Comparison of ENCODE assay signal across 15 cellular contexts in genomic region chr17:81236784-81237183, GRCh38. TPM values are rescaled to one million over a fixed set of nuclear protein-coding genes. Genes with fewer than 3 reads are reported as not detected.
DNase-seq lines count a peak whose midpoint lies in the region; ATAC-seq and TF ChIP-seq lines count a peak whose summit lies in the region.
"Had no signal": no experiment of that assay in that cellular context is flagged by ENCODE, and none has a peak within 500 bp of the region (broad histone marks: within the 10 kb centered on the region; RNA-seq: fewer than 3 reads in every experiment).

No MANE protein-coding gene starts in this region.

- H3K27me3 Mint-ChIP-seq in Caco-2 (ENCODE audit: insufficient read depth, unreplicated experiment) (no peaks in the 10 kb centered on the region), progenitor cell of endocrine pancreas (no peaks in the 10 kb centered on the region)
- no peaks in the 10 kb centered on the region for H3K27me3 Mint-ChIP-seq in effector memory CD8-positive, alpha-beta T cell

- no TSS peak for BruUV-seq in Caco-2 (replicated peaks; lab: Mats Ljungman, UMichigan)

- CTCF ChIA-PET in Caco-2 (lab: Charles Lee) = interaction anchor here (0.6 kb wide), 2 partner anchors 105 to 121 kb away, joined by 3 read pairs; no protein-coding TSS in a partner anchor

- H3K36me3 ChIP-seq in Caco-2 (ENCODE audit: control insufficient read depth, insufficient read depth, low read length) (no peaks in the 10 kb centered on the region), Loucy (ENCODE audit: insufficient read depth, low read length) (peaks cover 4% of the 10 kb centered on the region; the same call in 1 of the 2 replicates), esophagus muscularis mucosa (peaks cover 13 to 56% (median 44%) of the 10 kb centered on the region in 4 donors)

- H4K20me1 ChIP-seq in Loucy (ENCODE audit: insufficient read depth, low read length, poor library complexity, severe bottlenecking) = peaks cover 16% of the 10 kb centered on the region

- H3K4me1 ChIP-seq in Caco-2 = peaks cover 31% of the 10 kb centered on the region
- peaks cover 35% of the 10 kb centered on the region for H3K4me1 ChIP-seq in Loucy (ENCODE audit: insufficient read depth, low read length, poor library complexity, severe bottlenecking)
- H3K4me1 ChIP-seq in esophagus muscularis mucosa = peaks cover 18 to 60% (median 48%) of the 10 kb centered on the region in 4 donors

- TF ChIP-seq POLR2A in esophagus muscularis mucosa (IDR thresholded peaks at IDR 0.05; ENCODE audit: low read depth) = no peak

- H3K9me3 Mint-ChIP-seq in Caco-2 (ENCODE audit: unreplicated experiment) = no peaks in the 10 kb centered on the region
- H3K9me3 Mint-ChIP-seq in effector memory CD8-positive, alpha-beta T cell = no peaks in the 10 kb centered on the region
- no peaks in the 10 kb centered on the region for H3K9me3 Mint-ChIP-seq in progenitor cell of endocrine pancreas (ENCODE audit: low read depth)
- H3K9me3 Mint-ChIP-seq: GM23338 had no signal

- H3K79me2 ChIP-seq in Loucy (ENCODE audit: insufficient read depth, low read length) = peaks cover 56% of the 10 kb centered on the region

- no peak overlapping the region for H2AFZ ChIP-seq in Loucy (ENCODE audit: low read length)
- H2AFZ ChIP-seq: GM23338 had no signal

- H3K4me3 Mint-ChIP-seq in Caco-2 (ENCODE audit: unreplicated experiment) = peak overlapping the region; percentile 82
- peak overlapping the region; percentile 79 to 85 for H3K4me3 Mint-ChIP-seq in effector memory CD8-positive, alpha-beta T cell
- peak overlapping the region; percentile 83 for H3K4me3 Mint-ChIP-seq in progenitor cell of endocrine pancreas (ENCODE audit: low read depth)

- no peak overlapping the region for H3K27ac ChIP-seq in esophagus muscularis mucosa (replicated peaks in 1 of 4)
- H3K27ac ChIP-seq: HL-60 had no signal

- no peak overlapping the region for H3K4me3 ChIP-seq in Caco-2 (ENCODE audit: low read depth, low read length)
- H3K4me3 ChIP-seq in Loucy (ENCODE audit: low read length, poor library complexity, severe bottlenecking) = peak overlapping the region; percentile 95
- no peak overlapping the region for H3K4me3 ChIP-seq in esophagus muscularis mucosa
- H3K4me3 ChIP-seq: GM23338 had no signal

- H3K27ac Mint-ChIP-seq in Caco-2 (ENCODE audit: unreplicated experiment) (no peak overlapping the region), progenitor cell of endocrine pancreas (no peak overlapping the region)
- H3K27ac Mint-ChIP-seq in effector memory CD8-positive, alpha-beta T cell = no peak overlapping the region
- H3K27ac Mint-ChIP-seq: GM23338 had no signal

- H3K9me3 ChIP-seq in Caco-2 = no peaks in the 10 kb centered on the region
- H3K9me3 ChIP-seq in Loucy (ENCODE audit: insufficient read depth, low read depth, low read length) = no peaks in the 10 kb centered on the region
- no peaks in the 10 kb centered on the region for H3K9me3 ChIP-seq in esophagus muscularis mucosa

- no peak overlapping the region for H3K9ac ChIP-seq in Loucy (ENCODE audit: low read depth, low read length, poor library complexity, severe bottlenecking)

- peaks cover 13% of the 10 kb centered on the region for H3K4me1 Mint-ChIP-seq in Caco-2 (ENCODE audit: low read depth, unreplicated experiment)
- peaks cover 34 to 43% of the 10 kb centered on the region in 2 donors for H3K4me1 Mint-ChIP-seq in effector memory CD8-positive, alpha-beta T cell (ENCODE audit: low read depth in 2 of 2)
- H3K4me1 Mint-ChIP-seq in progenitor cell of endocrine pancreas (ENCODE audit: low read depth) = peaks cover 12% of the 10 kb centered on the region

- intact Hi-C loops in Caco-2 (cut with micrococcal nuclease; ENCODE audit: unreplicated experiment) = no loop called here
- intact Hi-C loops in esophagus muscularis mucosa (cut with DNase I) = no loop called here

- no peaks in the 10 kb centered on the region for H3F3A ChIP-seq in Loucy (ENCODE audit: low read depth)

- no peak for DNase-seq in Caco-2
- no peak for DNase-seq in effector memory CD8-positive, alpha-beta T cell
- DNase-seq in progenitor cell of endocrine pancreas (ENCODE audit: low spot score, unreplicated experiment) = no peak
- no peak for DNase-seq in kidney tubule cell (ENCODE audit: low spot score)
- DNase-seq in esophagus muscularis mucosa (ENCODE audit: extremely low spot score) = no peak
- DNase-seq: COR-L47, DMS53, KG1, NCI-H1092, NCI-H345, NCI-H526 treated with DMSO at 0.1 percent for 48 hours had no signal

- POLR2A ChIA-PET in Caco-2 (lab: Charles Lee) = no interaction called here

- ATAC-seq in effector memory CD8-positive, alpha-beta T cell (replicated peaks) = no peak
- ATAC-seq in GM19328 (IDR thresholded peaks at IDR 0.05; ENCODE audit: unreplicated experiment) = no peak
- ATAC-seq: GM23338 had no signal

- H3K4me2 ChIP-seq in Loucy (ENCODE audit: low read depth, low read length, poor library complexity, severe bottlenecking) = peak overlapping the region; percentile 92
- H3K4me2 ChIP-seq: GM23338 had no signal

- 86% methylated on average over 11 of the region's 21 CpGs for WGBS in esophagus muscularis mucosa

- TF ChIP-seq EP300 in esophagus muscularis mucosa (IDR thresholded peaks at IDR 0.05) = no peak

- H3K36me3 Mint-ChIP-seq in Caco-2 (ENCODE audit: insufficient read depth, unreplicated experiment) = peaks cover 35% of the 10 kb centered on the region
- peaks cover 37% of the 10 kb centered on the region for H3K36me3 Mint-ChIP-seq in effector memory CD8-positive, alpha-beta T cell (ENCODE audit: insufficient read depth)
- peaks cover 5% of the 10 kb centered on the region for H3K36me3 Mint-ChIP-seq in progenitor cell of endocrine pancreas (ENCODE audit: insufficient read depth)

- TF ChIP-seq CTCF in Caco-2 (IDR thresholded peaks at IDR 0.05; ENCODE audit: insufficient read depth in 1 of 2, low read depth in 1 of 2, low read length in 1 of 2, severe bottlenecking in 1 of 2, unreplicated experiment in 1 of 2) = no peak
- no peak for TF ChIP-seq CTCF in Loucy (conservative IDR thresholded peaks at IDR 0.05; ENCODE audit: low read length)
- TF ChIP-seq CTCF in progenitor cell of endocrine pancreas (IDR thresholded peaks at IDR 0.05; ENCODE audit: unreplicated experiment) = no peak
- TF ChIP-seq CTCF in esophagus muscularis mucosa (IDR thresholded peaks at IDR 0.05) = no peak

- H3K9me2 ChIP-seq in Loucy (replicated peaks; ENCODE audit: low read depth, low read length) = no peaks in the 10 kb centered on the region

- H3K27me3 ChIP-seq in Caco-2 (replicated peaks; ENCODE audit: control insufficient read depth, insufficient read depth, low read length) (no peaks in the 10 kb centered on the region), Loucy (ENCODE audit: insufficient read depth, low read length, poor library complexity, severe bottlenecking) (no peaks in the 10 kb centered on the region), esophagus muscularis mucosa (no peaks in the 10 kb centered on the region)

RNA-seq across cellular contexts. Expression of gene TEPSIN, which starts 2.1 kb away (rescaled TPM):
- 38.7 and 40.3 TPM in 2 replicates for total RNA-seq in Caco-2 (2022)
- total RNA-seq in progenitor cell of endocrine pancreas = 57.4 and 63.2 TPM in 2 replicates
- total RNA-seq in esophagus muscularis mucosa = 10 to 100 TPM; 19.5 to 31.6 (median 23.5) TPM

RNA-seq across cellular contexts. Expression of gene NDUFAF8, which starts 2.3 kb away (rescaled TPM):
- 65.0 and 66.7 TPM in 2 replicates for total RNA-seq in Caco-2 (2022)
- total RNA-seq in progenitor cell of endocrine pancreas = 39.7 and 43.6 TPM in 2 replicates
- total RNA-seq in esophagus muscularis mucosa = 10 to 100 TPM; 34.6 to 54.8 (median 40.4) TPM

RNA-seq across cellular contexts. Expression of gene CEP131, which starts 14.0 kb away (rescaled TPM):
- 28.4 and 29.4 TPM in 2 replicates for total RNA-seq in Caco-2 (2022)
- 33.2 and 35.0 TPM in 2 replicates for total RNA-seq in progenitor cell of endocrine pancreas
- total RNA-seq in esophagus muscularis mucosa = 10 to 100 TPM in 1 of 4 donors, 1 to 10 TPM in 3; 4.5 to 10.6 (median 8.9) TPM

RNA-seq across cellular contexts. Expression of gene SLC38A10, which starts 58.3 kb away (rescaled TPM):
- total RNA-seq in Caco-2 (2022) (131 and 137 TPM in 2 replicates), progenitor cell of endocrine pancreas (128 and 130 TPM in 2 replicates), esophagus muscularis mucosa (100 to 1,000 TPM in 2 of 4 donors, 10 to 100 TPM in 2; 78.0 to 103 (median 93.4) TPM)
